9 cellular contexts compared by ENCODE assay signal in genomic region chr6:85465762-85466161, GRCh38. TPM values are rescaled to one million over a fixed set of nuclear protein-coding genes. Genes with fewer than 3 reads are reported as not detected.
A peak's percentile ranks its signal among the peaks of the same experiment; 100 is the strongest.
DNase-seq lines count a peak whose midpoint lies in the region; ATAC-seq, FAIRE-seq and TF ChIP-seq lines count a peak whose summit lies in the region.
"Had no signal": no experiment of that assay in that cellular context is flagged by ENCODE, and none has a peak within 500 bp of the region (broad histone marks: within the 10 kb centered on the region; RNA-seq: fewer than 3 reads in every experiment).

No MANE protein-coding gene starts in this region.

- in situ Hi-C loops in GM12878 (cut with MboI) (no loop called here), G401 (cut with HindIII; ENCODE audit: low sequenced_read_pairs) (no loop called here)

- no peaks in the 10 kb centered on the region for H3K9me3 Mint-ChIP-seq in Calu3 (ENCODE audit: low read depth, unreplicated experiment)

- TF ChIP-seq CTCF in Calu3 (IDR thresholded peaks at IDR 0.05; ENCODE audit: unreplicated experiment) (no peak), GM12878 (IDR thresholded peaks at IDR 0.05 in 2 of 3, conservative IDR thresholded peaks at IDR 0.05 in 1 of 3; ENCODE audit: control insufficient read depth in 2 of 3, extremely low read depth in 1 of 3, insufficient read depth in 1 of 3, low read depth in 3 of 3, low read length in 3 of 3) (no peak)

- no peak overlapping the region for H3K27ac ChIP-seq in GM12878 (ENCODE audit: control insufficient read depth, insufficient read depth)

- H3K27me3 Mint-ChIP-seq in Calu3 (ENCODE audit: unreplicated experiment), result no peaks in the 10 kb centered on the region

- RAD21 ChIA-PET in GM12878 (lab: Charles Lee; ENCODE audit: unreplicated experiment), result no interaction called here

- no peak overlapping the region for H3K4me3 ChIP-seq in GM12878

- no peak for TF ChIP-seq POLR2A in GM12878 (IDR thresholded peaks at IDR 0.05; ENCODE audit: low read depth, low read length)

- ATAC-seq in GM21423 (IDR thresholded peaks at IDR 0.05; ENCODE audit: unreplicated experiment) (peak; percentile 40), HG03520 (IDR thresholded peaks at IDR 0.05; ENCODE audit: unreplicated experiment) (peak; percentile 42), GM12878 (peak; percentile 75), HG03045 (IDR thresholded peaks at IDR 0.05; ENCODE audit: unreplicated experiment) (no peak), HG02970 (IDR thresholded peaks at IDR 0.05; ENCODE audit: low FRiP score, unreplicated experiment) (no peak)

- peaks cover 68% of the 10 kb centered on the region for H3K4me1 Mint-ChIP-seq in Calu3 (ENCODE audit: low read depth, unreplicated experiment)

- H3K4me3 Mint-ChIP-seq in Calu3 (ENCODE audit: low read depth, unreplicated experiment), result no peak overlapping the region

- FAIRE-seq in GM12878 (lab: Jason Lieb, UNC), result no peak

- no peaks in the 10 kb centered on the region for H3K36me3 ChIP-seq in GM12878 (ENCODE audit: control insufficient read depth in 2 of 2, insufficient read depth in 2 of 2, low read length in 1 of 2)

- H2AFZ ChIP-seq in GM12878 (ENCODE audit: control insufficient read depth, low read depth, low read length), result no peak overlapping the region

- H3K9me3 ChIP-seq in GM12878 (replicated peaks; ENCODE audit: control insufficient read depth, insufficient read depth, low read length), result no peaks in the 10 kb centered on the region

- no peak overlapping the region for H3K9ac ChIP-seq in GM12878 (ENCODE audit: control insufficient read depth, insufficient read depth, low read length)

- no peaks in the 10 kb centered on the region for H3K79me2 ChIP-seq in GM12878 (ENCODE audit: control insufficient read depth, insufficient read depth, low read length)

- H3K27ac Mint-ChIP-seq in Calu3 (ENCODE audit: unreplicated experiment), result peak overlapping the region; percentile 87

- peak overlapping the region; percentile 9; the same call in 1 of the 2 replicates for H3K4me2 ChIP-seq in GM12878 (ENCODE audit: control insufficient read depth, insufficient read depth)

- SMC1A ChIA-PET in GM12878 (lab: Charles Lee; ENCODE audit: uncharacterized antibody, unreplicated experiment), result interaction anchor here (1.1 to 9.8 kb wide), 3 partner anchors 16 to 18 kb away, joined by 4 to 138 read pairs (median 5); partner anchors contain the start of gene NT5E

- H3K36me3 Mint-ChIP-seq in Calu3 (ENCODE audit: insufficient read depth, unreplicated experiment), result peaks cover 33% of the 10 kb centered on the region

- 0% methylated on average over 2 of the region's 2 CpGs for WGBS in GM12878 (ENCODE audit: insufficient coverage, insufficient replicate concordance, low lambda C conversion rate, missing lambda C conversion rate)

- H3K27me3 ChIP-seq in GM12878 (replicated peaks in 1 of 2; ENCODE audit: control insufficient read depth in 2 of 2, insufficient read depth in 2 of 2, low read length in 1 of 2), result no peaks in the 10 kb centered on the region

- no peak for TF ChIP-seq RAD21 in GM12878 (IDR thresholded peaks at IDR 0.05; ENCODE audit: insufficient read depth, low read depth, low read length)

- CTCF ChIA-PET in Calu3 (lab: Charles Lee), result no interaction called here
- CTCF ChIA-PET in GM12878 (lab: Yijun Ruan, JAX), result interaction anchor here (1.2 to 2.2 kb wide), 2 partner anchors 17 to 20 kb away, joined by 3 to 11 read pairs; no protein-coding TSS in a partner anchor

- TF ChIP-seq EP300 in GM12878 (IDR thresholded peaks at IDR 0.05; ENCODE audit: borderline replicate concordance in 1 of 2, control insufficient read depth in 1 of 2, low read depth in 2 of 2, low read length in 2 of 2), result no peak

- H3K4me1 ChIP-seq in GM12878 (ENCODE audit: control insufficient read depth, insufficient read depth, low read length), result peaks cover 35% of the 10 kb centered on the region

- no peak for DNase-seq in Calu3
- DNase-seq in GM12878 (ENCODE audit: low read depth, low spot score), result no peak
- DNase-seq in G401 (ENCODE audit: low spot score), result no peak
- no peak for DNase-seq in T-helper 9 cell
- DNase-seq: DMS79 treated with DMSO at 0.1 percent for 48 hours had no signal

- intact Hi-C loops in Calu3 (cut with micrococcal nuclease; ENCODE audit: unreplicated experiment), result loop anchor here (2.0 kb wide), 2 partner anchors 61 to 105 kb away; no protein-coding TSS in a partner anchor
- intact Hi-C loops in GM12878 (cut with micrococcal nuclease; ENCODE audit: unreplicated experiment), result no loop called here

- no TSS peak for BruUV-seq in Calu3 (replicated peaks; lab: Mats Ljungman, UMichigan)
- BruUV-seq in GM12878 (replicated peaks; lab: Mats Ljungman, UMichigan), result no TSS peak

- POLR2A ChIA-PET in GM12878 (lab: Charles Lee), result no interaction called here

- H4K20me1 ChIP-seq in GM12878 (ENCODE audit: control insufficient read depth, insufficient read depth), result no peaks in the 10 kb centered on the region

TF ChIP-seq in GM12878, 131 proteins besides CTCF, POLR2A, EP300 and RAD21:
- TF ChIP-seq IKZF1 (conservative IDR thresholded peaks at IDR 0.05) (peak; percentile 18; the same call in 1 of the 2 replicates), STAT3 (IDR thresholded peaks at IDR 0.05; ENCODE audit: low read depth, low read length) (no peak), RUNX3 (IDR thresholded peaks at IDR 0.05; ENCODE audit: low read length) (peak; percentile 65)

RNA-seq across cellular contexts. Expression of gene NT5E, which starts 15.9 kb away (rescaled TPM):
- total RNA-seq in Calu3 (2022), result 52.8 and 76.5 TPM in 2 replicates
- 2.2 and 2.5 TPM in 2 replicates for total RNA-seq in GM12878 (2013; cell fraction: nucleolus; rRNA removed)
- total RNA-seq in GM12878 (2014; rRNA removed), result 8.2 and 8.4 TPM in 2 replicates
- 6.6 and 6.9 TPM in 2 replicates for total RNA-seq in GM12878 (2014; rRNA removed; fragmentation: Illumina TruSeq; extraction: Trizol)
- 8.2 and 9.7 TPM in 2 replicates for total RNA-seq in GM12878 (2021)
- polyA plus RNA-seq in GM12878 (2011; ENCODE audit: low read depth), result 4.2 TPM
- 6.9 and 9.9 TPM in 2 replicates for polyA plus RNA-seq in GM12878 (2011; rRNA removed)
- polyA plus RNA-seq in GM12878 (2011; cell fraction: cytosol; rRNA removed), result 4.6 and 9.2 TPM in 2 replicates
- 7.9 and 9.2 TPM in 2 replicates for polyA plus RNA-seq in GM12878 (2011; cell fraction: nucleus; rRNA removed)
- polyA plus RNA-seq in GM12878 (2012), result 5.3 and 7.9 TPM in 2 replicates
- 5.6 and 7.5 TPM in 2 replicates for polyA plus RNA-seq in GM12878 (2014; fragmentation: Illumina TruSeq; extraction: Trizol)
- 1 to 10 TPM; 1.9 to 3.9 TPM for polyA plus RNA-seq in GM12878 (2014; fragmentation: Nextera tagmentation; extraction: Ambion mirVana)
- 7.7 and 8.4 TPM in 2 replicates for polyA plus RNA-seq in GM12878 (2014; rRNA removed)
- 1 to 10 TPM; 8.4 to 9.3 TPM for polyA plus RNA-seq in GM12878 (2016; fragmentation: Nextera tagmentation; extraction: Ambion mirVana)
- 6.8 and 9.9 TPM in 2 replicates for polyA minus RNA-seq in GM12878 (2011; rRNA and poly(A)+ RNA removed)
- 8.7 and 10.4 TPM in 2 replicates for polyA minus RNA-seq in GM12878 (2011; cell fraction: cytosol; rRNA and poly(A)+ RNA removed)
- polyA minus RNA-seq in GM12878 (2011; cell fraction: nucleus; rRNA and poly(A)+ RNA removed), result 14.4 and 19.7 TPM in 2 replicates
- 11.0 and 11.5 TPM in 2 replicates for total RNA-seq in G401 (2014; rRNA removed; shearing (Covaris generic))

Comparison
In these comparisons a context has a peak if more than half of its experiments do, and no peak if none do; other contexts are left out.
1. ATAC-seq: peak in GM21423 (single experiment), HG03520 (single experiment) and GM12878 (single experiment); none in HG03045 (single experiment) and HG02970 (single experiment).